In the genomic region with DNA sequence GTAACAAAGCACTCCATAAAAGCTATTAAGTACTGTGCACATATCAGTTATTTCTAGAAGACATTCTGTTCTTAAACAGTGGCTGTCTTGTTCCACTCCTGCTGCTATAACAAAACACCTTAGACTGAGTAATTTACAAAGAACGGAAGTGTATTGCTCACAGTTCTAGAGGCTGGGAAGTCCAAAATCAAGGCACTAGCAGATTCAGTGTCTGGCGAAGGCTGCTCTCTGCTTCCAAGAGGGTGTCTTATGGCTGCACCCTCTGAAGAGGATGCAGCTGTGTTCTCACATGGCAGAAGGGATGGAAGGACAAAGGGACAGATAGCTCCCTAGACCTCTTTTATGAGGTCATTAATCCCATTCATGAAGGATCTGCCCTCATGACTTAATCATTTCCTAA, we compare ENCODE assay signal across 29 cellular contexts.
"Had no signal": no experiment of that assay in that cellular context is flagged by ENCODE, and none has a peak within 500 bp of the region (broad histone marks: within the 10 kb centered on the region; RNA-seq: fewer than 3 reads in every experiment).

No MANE protein-coding gene starts in this region.

- H3K9me3 ChIP-seq: colonic mucosa, esophagus squamous epithelium, gastrocnemius medialis had no signal

- H3K9me3 Mint-ChIP-seq: dendritic cell treated with granulocyte-macrophage colony-stimulating factor and Interleukin-4, amounts not matched to agents 40 ng/mL and 50 ng/mL, for 4 days; effector memory CD8-positive, alpha-beta T cell had no signal

- DNase-seq: colonic mucosa; cortex of kidney; dermis blood vessel endothelial cell; dorsolateral prefrontal cortex; effector CD4-positive, alpha-beta T cell; effector CD8-positive, alpha-beta T cell; effector memory CD4-positive, alpha-beta T cell; effector memory CD8-positive, alpha-beta T cell; endodermal cell; erythroblast; esophagus squamous epithelium; foreskin fibroblast; foreskin keratinocyte; foreskin melanocyte; gastrocnemius medialis; glutamatergic neuron; head of caudate nucleus; heart left ventricle; heart right ventricle had no signal

- H3K4me3 ChIP-seq: colonic mucosa, coronary artery, dorsolateral prefrontal cortex, esophagus muscularis mucosa, esophagus squamous epithelium, gastrocnemius medialis, gastroesophageal sphincter, heart left ventricle, heart right ventricle had no signal

- H3K4me1 ChIP-seq: colonic mucosa, esophagus squamous epithelium, foreskin keratinocyte had no signal

- H3K27ac ChIP-seq: colonic mucosa, coronary artery, dorsolateral prefrontal cortex, epithelial cell of prostate, esophagus muscularis mucosa, esophagus squamous epithelium, foreskin keratinocyte, gastrocnemius medialis, gastroesophageal sphincter, heart left ventricle, heart right ventricle had no signal

- ATAC-seq: effector memory CD8-positive, alpha-beta T cell; esophagus mucosa; foreskin keratinocyte; gastrocnemius medialis; gastroesophageal sphincter; heart left ventricle; heart right ventricle had no signal

- H3K4me3 Mint-ChIP-seq: dendritic cell treated with granulocyte-macrophage colony-stimulating factor and Interleukin-4, amounts not matched to agents 40 ng/mL and 50 ng/mL, for 4 days; effector memory CD8-positive, alpha-beta T cell; endodermal cell had no signal

- H3K36me3 ChIP-seq: colonic mucosa, esophagus muscularis mucosa, esophagus squamous epithelium, gastrocnemius medialis, gastroesophageal sphincter, heart left ventricle, heart right ventricle had no signal

- FAIRE-seq: colon, endometrium, endothelial cell of umbilical vein, frontal cortex had no signal

- H3K27ac Mint-ChIP-seq: dendritic cell treated with granulocyte-macrophage colony-stimulating factor and Interleukin-4, amounts not matched to agents 40 ng/mL and 50 ng/mL, for 4 days; effector memory CD8-positive, alpha-beta T cell; endodermal cell had no signal

- H3K27me3 ChIP-seq: colonic mucosa, dorsolateral prefrontal cortex, esophagus muscularis mucosa, esophagus squamous epithelium, gastrocnemius medialis, gastroesophageal sphincter, heart left ventricle, heart right ventricle had no signal
